1 cellular context compared by ENCODE assay signal in the genomic region with DNA sequence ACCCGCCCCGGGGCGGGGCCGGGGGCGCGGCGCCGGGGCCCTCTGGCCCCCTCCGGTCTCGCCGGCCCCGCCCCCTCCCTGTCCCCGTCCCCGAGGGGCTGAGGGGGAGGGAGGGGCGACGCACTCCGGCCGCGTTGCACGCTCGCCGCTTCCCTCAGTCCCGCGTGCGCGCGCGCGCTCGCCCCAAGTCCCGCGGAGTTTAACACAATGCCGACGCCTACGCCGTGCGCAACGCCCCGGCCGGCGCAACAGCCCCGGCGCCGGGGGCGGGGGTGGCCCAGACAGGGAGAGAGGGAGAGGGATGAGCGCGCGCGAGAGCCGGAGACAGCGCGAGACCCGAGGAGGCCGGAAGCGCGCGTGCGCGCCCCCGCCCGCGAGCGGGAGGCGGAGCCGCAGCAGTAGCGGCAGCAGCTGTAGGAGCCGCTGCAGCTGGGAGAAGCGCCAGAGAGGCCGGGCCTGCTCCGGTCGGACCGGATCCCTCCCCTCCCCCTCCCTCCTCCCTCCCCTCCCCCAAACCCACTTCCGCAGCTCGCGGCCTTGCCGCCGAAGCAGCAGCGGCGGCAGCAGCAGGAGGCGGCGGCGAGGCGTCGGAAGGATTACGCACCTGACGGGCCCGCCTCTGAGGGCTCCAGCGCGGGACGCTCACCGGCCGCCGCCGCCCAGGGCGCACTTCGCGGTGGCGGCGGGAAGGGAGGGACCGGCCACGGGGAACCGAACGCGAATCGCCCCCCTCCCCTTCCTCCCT.
TF ChIP-seq lines count a peak whose summit lies in the region.

No MANE protein-coding gene starts in this region.

TF ChIP-seq in K562, 482 proteins besides CTCF, POLR2A, EP300 and RAD21 (continued from another document and continues in another):
- TF ChIP-seq, protein P1, sequence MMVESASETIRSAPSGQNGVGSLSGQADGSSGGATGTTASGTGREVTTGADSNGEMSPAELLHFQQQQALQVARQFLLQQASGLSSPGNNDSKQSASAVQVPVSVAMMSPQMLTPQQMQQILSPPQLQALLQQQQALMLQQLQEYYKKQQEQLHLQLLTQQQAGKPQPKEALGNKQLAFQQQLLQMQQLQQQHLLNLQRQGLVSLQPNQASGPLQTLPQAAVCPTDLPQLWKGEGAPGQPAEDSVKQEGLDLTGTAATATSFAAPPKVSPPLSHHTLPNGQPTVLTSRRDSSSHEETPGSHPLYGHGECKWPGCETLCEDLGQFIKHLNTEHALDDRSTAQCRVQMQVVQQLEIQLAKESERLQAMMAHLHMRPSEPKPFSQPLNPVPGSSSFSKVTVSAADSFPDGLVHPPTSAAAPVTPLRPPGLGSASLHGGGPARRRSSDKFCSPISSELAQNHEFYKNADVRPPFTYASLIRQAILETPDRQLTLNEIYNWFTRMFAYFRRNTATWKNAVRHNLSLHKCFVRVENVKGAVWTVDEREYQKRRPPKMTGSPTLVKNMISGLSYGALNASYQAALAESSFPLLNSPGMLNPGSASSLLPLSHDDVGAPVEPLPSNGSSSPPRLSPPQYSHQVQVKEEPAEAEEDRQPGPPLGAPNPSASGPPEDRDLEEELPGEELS (CRISPR knock-in tag; IDR thresholded peaks at IDR 0.05; ENCODE audit: borderline replicate concordance): no peak
- TF ChIP-seq TOE1 (IDR thresholded peaks at IDR 0.05; ENCODE audit: borderline replicate concordance) (no peak), TOE1 (CRISPR knock-in tag; IDR thresholded peaks at IDR 0.05; ENCODE audit: borderline replicate concordance, low read depth) (no peak), SP1 (CRISPR knock-in tag; IDR thresholded peaks at IDR 0.05) (peak; percentile 79; the same call in 1 of the 2 replicates), SLC30A9 (CRISPR knock-in tag; IDR thresholded peaks at IDR 0.05) (no peak), ZNF239 (CRISPR knock-in tag; IDR thresholded peaks at IDR 0.05) (no peak), NFIX (CRISPR knock-in tag; IDR thresholded peaks at IDR 0.05; ENCODE audit: low read depth) (no peak), ZNF583 (CRISPR knock-in tag; IDR thresholded peaks at IDR 0.05) (no peak), TARDBP (IDR thresholded peaks at IDR 0.05) (no peak), TAF15 (IDR thresholded peaks at IDR 0.05; ENCODE audit: low read depth, low read length) (no peak), ARHGAP35 (IDR thresholded peaks at IDR 0.05; ENCODE audit: partially characterized antibody) (peak; percentile 89), SMAD2 (IDR thresholded peaks at IDR 0.05; ENCODE audit: low read depth, low read length) (no peak), ZEB2 (IDR thresholded peaks at IDR 0.05) (no peak), FIP1L1 (IDR thresholded peaks at IDR 0.05; ENCODE audit: low read depth, low read length, poor library complexity, severe bottlenecking) (peak; percentile 96), THRAP3 (IDR thresholded peaks at IDR 0.05; ENCODE audit: borderline replicate concordance) (no peak), MEF2D (tag; conservative IDR thresholded peaks at IDR 0.05; ENCODE audit: low read depth) (no peak), MYNN (IDR thresholded peaks at IDR 0.05) (no peak), MYNN (CRISPR knock-in tag; IDR thresholded peaks at IDR 0.05) (no peak), CREBBP (IDR thresholded peaks at IDR 0.05; ENCODE audit: low read depth, low read length) (no peak), HNRNPL (IDR thresholded peaks at IDR 0.05; ENCODE audit: low read depth, low read length) (no peak), HDAC6 (IDR thresholded peaks at IDR 0.05; ENCODE audit: low read depth, low read length) (no peak), FUS (optimal IDR thresholded peaks at IDR 0.05; ENCODE audit: low read depth, low read length) (peak; percentile 95), DACH1 (IDR thresholded peaks at IDR 0.05; ENCODE audit: partially characterized antibody) (peak; percentile 29), NELFE (IDR thresholded peaks at IDR 0.05; ENCODE audit: insufficient read depth, insufficient read length) (no peak), SNRNP70 (optimal IDR thresholded peaks at IDR 0.05; ENCODE audit: low read depth, low read length) (no peak), NBN (IDR thresholded peaks at IDR 0.05; ENCODE audit: low read depth) (no peak), U2AF1 (optimal IDR thresholded peaks at IDR 0.05; ENCODE audit: low read depth, low read length) (peak; percentile 68), ZNF561 (CRISPR knock-in tag; conservative IDR thresholded peaks at IDR 0.05) (no peak), ETV1 (tag; conservative IDR thresholded peaks at IDR 0.05; ENCODE audit: low read depth) (peak; percentile 71), HLTF (IDR thresholded peaks at IDR 0.05) (no peak), TBL1XR1 (IDR thresholded peaks at IDR 0.05; ENCODE audit: low read length in 2 of 2) (no peak), DNMT1 (IDR thresholded peaks at IDR 0.05) (no peak), PPARD (CRISPR knock-in tag; IDR thresholded peaks at IDR 0.05) (no peak), SAP30 (IDR thresholded peaks at IDR 0.05; ENCODE audit: borderline replicate concordance, insufficient read depth, low read depth, low read length, poor library complexity, severe bottlenecking) (no peak), CREB1 (IDR thresholded peaks at IDR 0.05) (peak; percentile 76; the same call in 1 of the 2 replicates), CREB1 (CRISPR knock-in tag; IDR thresholded peaks at IDR 0.05) (peak; percentile 7; the same call in 1 of the 2 replicates), PCBP2 (IDR thresholded peaks at IDR 0.05; ENCODE audit: low read depth, low read length, poor library complexity, severe bottlenecking) (peak; percentile 98)
- TF ChIP-seq, protein P2, sequence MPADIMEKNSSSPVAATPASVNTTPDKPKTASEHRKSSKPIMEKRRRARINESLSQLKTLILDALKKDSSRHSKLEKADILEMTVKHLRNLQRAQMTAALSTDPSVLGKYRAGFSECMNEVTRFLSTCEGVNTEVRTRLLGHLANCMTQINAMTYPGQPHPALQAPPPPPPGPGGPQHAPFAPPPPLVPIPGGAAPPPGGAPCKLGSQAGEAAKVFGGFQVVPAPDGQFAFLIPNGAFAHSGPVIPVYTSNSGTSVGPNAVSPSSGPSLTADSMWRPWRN (IDR thresholded peaks at IDR 0.05; ENCODE audit: low read depth): no peak
- TF ChIP-seq, protein P3, sequence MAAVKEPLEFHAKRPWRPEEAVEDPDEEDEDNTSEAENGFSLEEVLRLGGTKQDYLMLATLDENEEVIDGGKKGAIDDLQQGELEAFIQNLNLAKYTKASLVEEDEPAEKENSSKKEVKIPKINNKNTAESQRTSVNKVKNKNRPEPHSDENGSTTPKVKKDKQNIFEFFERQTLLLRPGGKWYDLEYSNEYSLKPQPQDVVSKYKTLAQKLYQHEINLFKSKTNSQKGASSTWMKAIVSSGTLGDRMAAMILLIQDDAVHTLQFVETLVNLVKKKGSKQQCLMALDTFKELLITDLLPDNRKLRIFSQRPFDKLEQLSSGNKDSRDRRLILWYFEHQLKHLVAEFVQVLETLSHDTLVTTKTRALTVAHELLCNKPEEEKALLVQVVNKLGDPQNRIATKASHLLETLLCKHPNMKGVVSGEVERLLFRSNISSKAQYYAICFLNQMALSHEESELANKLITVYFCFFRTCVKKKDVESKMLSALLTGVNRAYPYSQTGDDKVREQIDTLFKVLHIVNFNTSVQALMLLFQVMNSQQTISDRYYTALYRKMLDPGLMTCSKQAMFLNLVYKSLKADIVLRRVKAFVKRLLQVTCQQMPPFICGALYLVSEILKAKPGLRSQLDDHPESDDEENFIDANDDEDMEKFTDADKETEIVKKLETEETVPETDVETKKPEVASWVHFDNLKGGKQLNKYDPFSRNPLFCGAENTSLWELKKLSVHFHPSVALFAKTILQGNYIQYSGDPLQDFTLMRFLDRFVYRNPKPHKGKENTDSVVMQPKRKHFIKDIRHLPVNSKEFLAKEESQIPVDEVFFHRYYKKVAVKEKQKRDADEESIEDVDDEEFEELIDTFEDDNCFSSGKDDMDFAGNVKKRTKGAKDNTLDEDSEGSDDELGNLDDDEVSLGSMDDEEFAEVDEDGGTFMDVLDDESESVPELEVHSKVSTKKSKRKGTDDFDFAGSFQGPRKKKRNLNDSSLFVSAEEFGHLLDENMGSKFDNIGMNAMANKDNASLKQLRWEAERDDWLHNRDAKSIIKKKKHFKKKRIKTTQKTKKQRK (IDR thresholded peaks at IDR 0.05; ENCODE audit: borderline replicate concordance, low read depth, low read length): no peak
- TF ChIP-seq, protein P4, sequence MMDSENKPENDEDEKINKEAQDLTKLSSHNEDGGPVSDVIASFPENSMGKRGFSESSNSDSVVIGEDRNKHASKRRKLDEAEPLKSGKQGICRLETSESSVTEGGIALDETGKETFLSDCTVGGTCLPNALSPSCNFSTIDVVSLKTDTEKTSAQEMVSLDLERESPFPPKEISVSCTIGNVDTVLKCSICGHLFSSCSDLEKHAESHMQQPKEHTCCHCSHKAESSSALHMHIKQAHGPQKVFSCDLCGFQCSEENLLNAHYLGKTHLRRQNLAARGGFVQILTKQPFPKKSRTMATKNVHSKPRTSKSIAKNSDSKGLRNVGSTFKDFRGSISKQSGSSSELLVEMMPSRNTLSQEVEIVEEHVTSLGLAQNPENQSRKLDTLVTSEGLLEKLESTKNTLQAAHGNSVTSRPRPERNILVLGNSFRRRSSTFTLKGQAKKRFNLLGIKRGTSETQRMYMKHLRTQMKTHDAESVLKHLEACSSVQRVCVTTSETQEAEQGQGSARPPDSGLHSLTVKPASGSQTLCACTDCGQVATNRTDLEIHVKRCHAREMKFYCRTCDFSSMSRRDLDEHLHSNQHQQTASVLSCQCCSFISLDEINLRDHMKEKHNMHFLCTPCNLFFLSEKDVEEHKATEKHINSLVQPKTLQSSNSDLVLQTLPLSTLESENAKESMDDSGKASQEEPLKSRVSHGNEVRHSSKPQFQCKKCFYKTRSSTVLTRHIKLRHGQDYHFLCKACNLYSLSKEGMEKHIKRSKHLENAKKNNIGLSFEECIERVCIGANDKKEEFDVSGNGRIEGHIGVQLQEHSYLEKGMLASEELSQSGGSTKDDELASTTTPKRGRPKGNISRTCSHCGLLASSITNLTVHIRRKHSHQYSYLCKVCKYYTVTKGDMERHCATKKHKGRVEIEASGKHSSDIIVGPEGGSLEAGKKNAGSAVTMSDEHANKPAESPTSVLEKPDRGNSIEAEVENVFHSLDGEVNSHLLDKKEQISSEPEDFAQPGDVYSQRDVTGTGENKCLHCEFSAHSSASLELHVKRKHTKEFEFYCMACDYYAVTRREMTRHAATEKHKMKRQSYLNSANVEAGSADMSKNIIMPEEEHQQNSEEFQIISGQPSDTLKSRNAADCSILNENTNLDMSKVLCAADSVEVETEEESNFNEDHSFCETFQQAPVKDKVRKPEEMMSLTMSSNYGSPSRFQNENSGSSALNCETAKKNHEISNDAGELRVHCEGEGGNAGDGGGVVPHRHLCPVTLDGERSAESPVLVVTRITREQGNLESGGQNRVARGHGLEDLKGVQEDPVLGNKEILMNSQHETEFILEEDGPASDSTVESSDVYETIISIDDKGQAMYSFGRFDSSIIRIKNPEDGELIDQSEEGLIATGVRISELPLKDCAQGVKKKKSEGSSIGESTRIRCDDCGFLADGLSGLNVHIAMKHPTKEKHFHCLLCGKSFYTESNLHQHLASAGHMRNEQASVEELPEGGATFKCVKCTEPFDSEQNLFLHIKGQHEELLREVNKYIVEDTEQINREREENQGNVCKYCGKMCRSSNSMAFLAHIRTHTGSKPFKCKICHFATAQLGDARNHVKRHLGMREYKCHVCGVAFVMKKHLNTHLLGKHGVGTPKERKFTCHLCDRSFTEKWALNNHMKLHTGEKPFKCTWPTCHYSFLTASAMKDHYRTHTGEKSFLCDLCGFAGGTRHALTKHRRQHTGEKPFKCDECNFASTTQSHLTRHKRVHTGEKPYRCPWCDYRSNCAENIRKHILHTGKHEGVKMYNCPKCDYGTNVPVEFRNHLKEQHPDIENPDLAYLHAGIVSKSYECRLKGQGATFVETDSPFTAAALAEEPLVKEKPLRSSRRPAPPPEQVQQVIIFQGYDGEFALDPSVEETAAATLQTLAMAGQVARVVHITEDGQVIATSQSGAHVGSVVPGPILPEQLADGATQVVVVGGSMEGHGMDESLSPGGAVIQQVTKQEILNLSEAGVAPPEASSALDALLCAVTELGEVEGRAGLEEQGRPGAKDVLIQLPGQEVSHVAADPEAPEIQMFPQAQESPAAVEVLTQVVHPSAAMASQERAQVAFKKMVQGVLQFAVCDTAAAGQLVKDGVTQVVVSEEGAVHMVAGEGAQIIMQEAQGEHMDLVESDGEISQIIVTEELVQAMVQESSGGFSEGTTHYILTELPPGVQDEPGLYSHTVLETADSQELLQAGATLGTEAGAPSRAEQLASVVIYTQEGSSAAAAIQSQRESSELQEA (IDR thresholded peaks at IDR 0.05; ENCODE audit: low read depth): peak; percentile 77
- TF ChIP-seq, protein P5, sequence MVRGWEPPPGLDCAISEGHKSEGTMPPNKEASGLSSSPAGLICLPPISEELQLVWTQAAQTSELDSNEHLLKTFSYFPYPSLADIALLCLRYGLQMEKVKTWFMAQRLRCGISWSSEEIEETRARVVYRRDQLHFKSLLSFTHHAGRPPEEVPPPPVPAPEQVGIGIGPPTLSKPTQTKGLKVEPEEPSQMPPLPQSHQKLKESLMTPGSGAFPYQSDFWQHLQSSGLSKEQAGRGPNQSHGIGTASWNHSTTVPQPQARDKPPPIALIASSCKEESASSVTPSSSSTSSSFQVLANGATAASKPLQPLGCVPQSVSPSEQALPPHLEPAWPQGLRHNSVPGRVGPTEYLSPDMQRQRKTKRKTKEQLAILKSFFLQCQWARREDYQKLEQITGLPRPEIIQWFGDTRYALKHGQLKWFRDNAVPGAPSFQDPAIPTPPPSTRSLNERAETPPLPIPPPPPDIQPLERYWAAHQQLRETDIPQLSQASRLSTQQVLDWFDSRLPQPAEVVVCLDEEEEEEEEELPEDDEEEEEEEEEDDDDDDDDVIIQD (CRISPR knock-in tag; IDR thresholded peaks at IDR 0.05): no peak
- TF ChIP-seq, protein P6, sequence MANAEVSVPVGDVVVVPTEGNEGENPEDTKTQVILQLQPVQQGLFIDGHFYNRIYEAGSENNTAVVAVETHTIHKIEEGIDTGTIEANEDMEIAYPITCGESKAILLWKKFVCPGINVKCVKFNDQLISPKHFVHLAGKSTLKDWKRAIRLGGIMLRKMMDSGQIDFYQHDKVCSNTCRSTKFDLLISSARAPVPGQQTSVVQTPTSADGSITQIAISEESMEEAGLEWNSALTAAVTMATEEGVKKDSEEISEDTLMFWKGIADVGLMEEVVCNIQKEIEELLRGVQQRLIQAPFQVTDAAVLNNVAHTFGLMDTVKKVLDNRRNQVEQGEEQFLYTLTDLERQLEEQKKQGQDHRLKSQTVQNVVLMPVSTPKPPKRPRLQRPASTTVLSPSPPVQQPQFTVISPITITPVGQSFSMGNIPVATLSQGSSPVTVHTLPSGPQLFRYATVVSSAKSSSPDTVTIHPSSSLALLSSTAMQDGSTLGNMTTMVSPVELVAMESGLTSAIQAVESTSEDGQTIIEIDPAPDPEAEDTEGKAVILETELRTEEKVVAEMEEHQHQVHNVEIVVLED (CRISPR knock-in tag; IDR thresholded peaks at IDR 0.05): peak; percentile 98
- TF ChIP-seq, protein P7, sequence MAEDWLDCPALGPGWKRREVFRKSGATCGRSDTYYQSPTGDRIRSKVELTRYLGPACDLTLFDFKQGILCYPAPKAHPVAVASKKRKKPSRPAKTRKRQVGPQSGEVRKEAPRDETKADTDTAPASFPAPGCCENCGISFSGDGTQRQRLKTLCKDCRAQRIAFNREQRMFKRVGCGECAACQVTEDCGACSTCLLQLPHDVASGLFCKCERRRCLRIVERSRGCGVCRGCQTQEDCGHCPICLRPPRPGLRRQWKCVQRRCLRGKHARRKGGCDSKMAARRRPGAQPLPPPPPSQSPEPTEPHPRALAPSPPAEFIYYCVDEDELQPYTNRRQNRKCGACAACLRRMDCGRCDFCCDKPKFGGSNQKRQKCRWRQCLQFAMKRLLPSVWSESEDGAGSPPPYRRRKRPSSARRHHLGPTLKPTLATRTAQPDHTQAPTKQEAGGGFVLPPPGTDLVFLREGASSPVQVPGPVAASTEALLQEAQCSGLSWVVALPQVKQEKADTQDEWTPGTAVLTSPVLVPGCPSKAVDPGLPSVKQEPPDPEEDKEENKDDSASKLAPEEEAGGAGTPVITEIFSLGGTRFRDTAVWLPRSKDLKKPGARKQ (CRISPR knock-in tag; IDR thresholded peaks at IDR 0.05): no peak
